ENCODE assay signal across 10 cellular contexts in the genomic region with DNA sequence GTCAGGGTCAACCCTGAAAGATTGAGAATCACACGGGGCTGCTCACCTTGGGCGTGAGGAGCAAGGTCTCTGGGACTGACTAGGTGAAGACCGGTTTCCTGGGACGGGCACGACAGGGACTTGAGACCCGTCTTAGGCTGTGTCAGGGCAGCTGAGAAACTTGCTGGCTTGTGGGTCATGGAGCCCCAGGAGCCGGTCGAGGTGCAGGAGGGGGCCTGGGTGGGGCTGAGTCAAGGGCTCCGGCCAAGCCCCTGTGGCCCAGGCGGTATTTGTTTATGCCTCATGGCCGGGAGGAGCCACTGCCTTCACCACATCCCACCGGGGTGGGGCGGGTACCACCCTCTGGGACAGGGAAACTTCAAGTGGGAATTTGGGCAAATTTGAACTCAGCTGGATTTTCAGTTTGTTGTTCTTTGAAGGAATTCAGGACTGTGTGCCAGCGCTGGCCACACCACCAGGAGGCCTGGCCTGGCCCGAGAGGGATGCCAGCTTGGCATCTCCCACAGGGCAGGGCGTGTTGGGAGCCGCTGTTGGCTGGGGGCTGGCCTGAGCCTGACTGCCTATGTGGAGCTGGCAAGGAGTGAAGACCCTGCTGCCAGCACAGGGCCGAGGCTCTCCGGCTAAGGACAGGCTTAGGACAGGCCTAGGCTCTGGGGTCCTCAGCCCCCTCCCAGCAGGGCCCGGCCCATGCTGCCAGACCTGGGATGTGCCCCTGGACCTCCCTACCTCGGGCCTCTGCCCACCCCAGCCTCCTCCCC.
DNase-seq lines count a peak whose midpoint lies in the region; ATAC-seq lines count a peak whose summit lies in the region.
"Had no signal": no experiment of that assay in that cellular context is flagged by ENCODE, and none has a peak within 500 bp of the region (broad histone marks: within the 10 kb centered on the region; RNA-seq: fewer than 3 reads in every experiment).

No MANE protein-coding gene starts in this region.

- no peak overlapping the region for H3K23ac ChIP-seq in mesenchymal stem cell (ENCODE audit: low read length in 2 of 2)

- no peaks in the 10 kb centered on the region for H3K36me3 ChIP-seq in mesenchymal stem cell (ENCODE audit: control insufficient read depth in 1 of 2, insufficient read depth in 2 of 2, low read depth in 1 of 2, low read length in 2 of 2)

- H3K14ac ChIP-seq in mesenchymal stem cell (ENCODE audit: low read length in 2 of 2): no peak overlapping the region

- H3K79me1 ChIP-seq in mesenchymal stem cell (replicated peaks; ENCODE audit: low read length, poor library complexity, severe bottlenecking): no peaks in the 10 kb centered on the region

- H2BK120ac ChIP-seq in mesenchymal stem cell (ENCODE audit: low read depth, low read length): no peak overlapping the region

- WGBS in mesenchymal stem cell: 91% methylated on average over 18 of the region's 21 CpGs

- H2BK5ac ChIP-seq in mesenchymal stem cell (ENCODE audit: low read depth, low read length, poor library complexity, severe bottlenecking): no peak overlapping the region

- H3K27ac ChIP-seq in mesenchymal stem cell (ENCODE audit: low read length, poor library complexity, severe bottlenecking): no peak overlapping the region

- H2AFZ ChIP-seq in mesenchymal stem cell (ENCODE audit: low read depth, low read length): no peak overlapping the region

- peak overlapping the region in 1 of 2 experiments; percentile 13 for H3K4me3 ChIP-seq in mesenchymal stem cell (ENCODE audit: insufficient read depth in 1 of 2, low read depth in 1 of 2, low read length in 2 of 2)

- H3K18ac ChIP-seq in mesenchymal stem cell (ENCODE audit: low read depth in 1 of 2, low read length in 2 of 2): no peak overlapping the region

- no peak overlapping the region for H3K4ac ChIP-seq in mesenchymal stem cell (ENCODE audit: low read depth in 1 of 2, low read length in 2 of 2)

- H4K8ac ChIP-seq in mesenchymal stem cell (ENCODE audit: low read length): no peak overlapping the region

- H2BK15ac ChIP-seq in mesenchymal stem cell (ENCODE audit: low read depth, poor library complexity, severe bottlenecking): no peak overlapping the region

- H3K4me2 ChIP-seq in mesenchymal stem cell (ENCODE audit: low read length, poor library complexity, severe bottlenecking): no peak overlapping the region

- H2BK12ac ChIP-seq in mesenchymal stem cell (ENCODE audit: low read length in 2 of 2): no peak overlapping the region

- no peak overlapping the region for H4K91ac ChIP-seq in mesenchymal stem cell (ENCODE audit: low read length)

- peak; percentile 26 for DNase-seq in 8988T
- DNase-seq in H4 (ENCODE audit: low spot score): peak; percentile 74
- DNase-seq in dedifferentiated amniotic fluid mesenchymal stem cell (ENCODE audit: extremely low spot score): peak; percentile 51
- no peak for DNase-seq in mesenchymal stem cell
- DNase-seq: SHP77 treated with DMSO at 0.1 percent for 48 hours had no signal

- ATAC-seq in HG02678 (IDR thresholded peaks at IDR 0.05; ENCODE audit: unreplicated experiment) (no peak), HG02588 (IDR thresholded peaks at IDR 0.05; ENCODE audit: unreplicated experiment) (no peak), GM21619 (IDR thresholded peaks at IDR 0.05; ENCODE audit: unreplicated experiment) (no peak), HG02840 (IDR thresholded peaks at IDR 0.05; ENCODE audit: low FRiP score, unreplicated experiment) (no peak)

- no peaks in the 10 kb centered on the region for H3K27me3 ChIP-seq in mesenchymal stem cell (ENCODE audit: control insufficient read depth in 1 of 2, insufficient read depth in 1 of 2, low read length in 2 of 2)

- H3K4me1 ChIP-seq in mesenchymal stem cell (ENCODE audit: control insufficient read depth, insufficient read depth, low read depth, low read length): peaks cover 43% of the 10 kb centered on the region
- H3K4me1 ChIP-seq: Caco-2 had no signal

- H2AK5ac ChIP-seq in mesenchymal stem cell (ENCODE audit: low read length, severe bottlenecking): peak overlapping the region; percentile 93

- peak overlapping the region; percentile 78 for H3K9ac ChIP-seq in mesenchymal stem cell (ENCODE audit: low read length)

- H3K9me3 ChIP-seq in mesenchymal stem cell (ENCODE audit: control insufficient read depth, low read length): no peaks in the 10 kb centered on the region
